Comparison of ENCODE assay signal across 8 cellular contexts in genomic region chr1:151763990-151764389, GRCh38. TPM values are rescaled to one million over a fixed set of nuclear protein-coding genes. Genes with fewer than 3 reads are reported as not detected.
A peak's percentile ranks its signal among the peaks of the same experiment; 100 is the strongest.
DNase-seq lines count a peak whose midpoint lies in the region; ATAC-seq and TF ChIP-seq lines count a peak whose summit lies in the region.

No MANE protein-coding gene starts in this region.

- H3K4me1 ChIP-seq in thyroid gland = peaks cover 25% of the 10 kb centered on the region in 2 donors

- no peaks in the 10 kb centered on the region for H3K9me3 ChIP-seq in thyroid gland

- ATAC-seq in activated naive CD8-positive, alpha-beta T cell treated with anti-CD3 and anti-CD28 coated beads, Interleukin-2, amount 50 U/mL, for 24 hours = no peak

- no peaks in the 10 kb centered on the region for H3K9me3 Mint-ChIP-seq in activated CD4-positive, alpha-beta T cell treated with anti-CD3 and anti-CD28 coated beads, Interleukin-2, amount 10 ng/mL, durations not matched to agents 24 days and 14 days
- H3K9me3 Mint-ChIP-seq in activated naive CD8-positive, alpha-beta T cell treated with anti-CD3 and anti-CD28 coated beads, Interleukin-2, amount 50 U/mL, for 24 hours = no peaks in the 10 kb centered on the region

- peak overlapping the region; percentile 91 for H3K4me3 Mint-ChIP-seq in activated CD4-positive, alpha-beta T cell treated with anti-CD3 and anti-CD28 coated beads, Interleukin-2, amount 10 ng/mL, durations not matched to agents 24 days and 14 days
- peak overlapping the region; percentile 93 for H3K4me3 Mint-ChIP-seq in activated naive CD8-positive, alpha-beta T cell treated with anti-CD3 and anti-CD28 coated beads, Interleukin-2, amount 50 U/mL, for 24 hours

- peak overlapping the region; percentile 90 for H3K27ac Mint-ChIP-seq in activated CD4-positive, alpha-beta T cell treated with anti-CD3 and anti-CD28 coated beads, Interleukin-2, amount 10 ng/mL, durations not matched to agents 24 days and 14 days
- H3K27ac Mint-ChIP-seq in activated naive CD8-positive, alpha-beta T cell treated with anti-CD3 and anti-CD28 coated beads, Interleukin-2, amount 50 U/mL, for 24 hours = peak overlapping the region; percentile 97

- WGBS in thyroid gland, 2 donors = 47 to 48% methylated on average over 10 of the region's 10 CpGs

- H3K36me3 Mint-ChIP-seq in activated CD4-positive, alpha-beta T cell treated with anti-CD3 and anti-CD28 coated beads, Interleukin-2, amount 10 ng/mL, durations not matched to agents 24 days and 14 days (ENCODE audit: low read depth) = peaks cover 33% of the 10 kb centered on the region
- peaks cover 17% of the 10 kb centered on the region for H3K36me3 Mint-ChIP-seq in activated naive CD8-positive, alpha-beta T cell treated with anti-CD3 and anti-CD28 coated beads, Interleukin-2, amount 50 U/mL, for 24 hours (ENCODE audit: low read depth)

- TF ChIP-seq CTCF in thyroid gland (IDR thresholded peaks at IDR 0.05) = no peak

- no peak for DNase-seq in activated CD4-positive, alpha-beta T cell treated with anti-CD3 and anti-CD28 coated beads, Interleukin-2, amount 10 ng/mL, durations not matched to agents 24 days and 14 days
- DNase-seq in activated CD4-positive, alpha-beta T cell treated with anti-CD3 and anti-CD28 coated beads for 1 hour = no peak
- DNase-seq in activated naive CD8-positive, alpha-beta T cell treated with anti-CD3 and anti-CD28 coated beads, Interleukin-2, amount 50 U/mL, for 24 hours = no peak
- DNase-seq in inferior parietal cortex (ENCODE audit: extremely low spot score) (peak; percentile 23), thyroid gland (no peak), DMS153 treated with DMSO at 0.1 percent for 48 hours (lab: John Stamatoyannopoulos, UW; ENCODE audit: unreplicated experiment) (no peak), NOMO-1 treated with DMSO at 0.1 percent for 48 hours (lab: John Stamatoyannopoulos, UW; ENCODE audit: unreplicated experiment) (no peak)
- DNase-seq in activated effector memory CD4-positive, alpha-beta T cell treated with Interleukin-2 at 50 U/mL for 16 hours = no peak

- intact Hi-C loops in activated CD4-positive, alpha-beta T cell treated with anti-CD3 and anti-CD28 coated beads, Interleukin-2, amount 10 ng/mL, durations not matched to agents 24 days and 14 days (cut with micrococcal nuclease) = loop anchor here (1.0 kb wide), 2 partner anchors 26 to 75 kb away; partner anchors contain the start of genes C2CD4D and TDRKH
- intact Hi-C loops in thyroid gland (cut with DNase I) = no loop called here

- no peaks in the 10 kb centered on the region for H3K27me3 Mint-ChIP-seq in activated CD4-positive, alpha-beta T cell treated with anti-CD3 and anti-CD28 coated beads, Interleukin-2, amount 10 ng/mL, durations not matched to agents 24 days and 14 days
- H3K27me3 Mint-ChIP-seq in activated naive CD8-positive, alpha-beta T cell treated with anti-CD3 and anti-CD28 coated beads, Interleukin-2, amount 50 U/mL, for 24 hours = no peaks in the 10 kb centered on the region

- peaks cover 25% of the 10 kb centered on the region for H3K4me1 Mint-ChIP-seq in activated CD4-positive, alpha-beta T cell treated with anti-CD3 and anti-CD28 coated beads, Interleukin-2, amount 10 ng/mL, durations not matched to agents 24 days and 14 days
- H3K4me1 Mint-ChIP-seq in activated naive CD8-positive, alpha-beta T cell treated with anti-CD3 and anti-CD28 coated beads, Interleukin-2, amount 50 U/mL, for 24 hours = peaks cover 22% of the 10 kb centered on the region

- TF ChIP-seq POLR2A in thyroid gland (IDR thresholded peaks at IDR 0.05) = no peak

- peak overlapping the region in 2 of 3 donors; percentile 70 to 77 for H3K4me3 ChIP-seq in thyroid gland (replicated peaks in 1 of 3)

- H3K36me3 ChIP-seq in thyroid gland = peaks cover 12 to 14% of the 10 kb centered on the region in 2 donors

- H3K27me3 ChIP-seq in thyroid gland = no peaks in the 10 kb centered on the region

- H3K27ac ChIP-seq in thyroid gland = peak overlapping the region; percentile 70 to 91 (median 90)

RNA-seq across cellular contexts. Expression of gene MRPL9, which starts 0.7 kb away (rescaled TPM):
- total RNA-seq in activated CD4-positive, alpha-beta T cell treated with anti-CD3 and anti-CD28 coated beads, Interleukin-2, amount 10 ng/mL, durations not matched to agents 24 days and 14 days = 136 TPM in 2 replicates
- total RNA-seq in thyroid gland = 10 to 100 TPM; 57.2 to 66.5 (median 61.8) TPM

RNA-seq across cellular contexts. Expression of gene TDRKH, which starts 26.3 kb away (rescaled TPM):
- total RNA-seq in activated CD4-positive, alpha-beta T cell treated with anti-CD3 and anti-CD28 coated beads, Interleukin-2, amount 10 ng/mL, durations not matched to agents 24 days and 14 days = 12.7 and 13.3 TPM in 2 replicates
- total RNA-seq in thyroid gland = 10 to 100 TPM; 10.8 to 17.1 (median 13.1) TPM

RNA-seq across cellular contexts. Expression of gene LINGO4, which starts 41.2 kb away (rescaled TPM):
- not detected in 2 replicates for total RNA-seq in activated CD4-positive, alpha-beta T cell treated with anti-CD3 and anti-CD28 coated beads, Interleukin-2, amount 10 ng/mL, durations not matched to agents 24 days and 14 days
- under 1 TPM; 0.13 to 0.63 (median 0.24) TPM for total RNA-seq in thyroid gland

RNA-seq across cellular contexts. Expression of gene RIIAD1, which starts 42.7 kb away (rescaled TPM):
- not detected in 2 replicates for total RNA-seq in activated CD4-positive, alpha-beta T cell treated with anti-CD3 and anti-CD28 coated beads, Interleukin-2, amount 10 ng/mL, durations not matched to agents 24 days and 14 days
- not detected for total RNA-seq in thyroid gland

RNA-seq across cellular contexts. Expression of gene CELF3, which starts 47.4 kb away (rescaled TPM):
- total RNA-seq in activated CD4-positive, alpha-beta T cell treated with anti-CD3 and anti-CD28 coated beads, Interleukin-2, amount 10 ng/mL, durations not matched to agents 24 days and 14 days = not detected in 2 replicates
- 1 to 10 TPM in 1 of 4 donors, not detected in 3; 1.4 TPM for total RNA-seq in thyroid gland
